Comparison of ENCODE assay signal across 30 cellular contexts in genomic region chr1:234221601-234222000, GRCh38.
"Had no signal": no experiment of that assay in that cellular context is flagged by ENCODE, and none has a peak within 500 bp of the region (broad histone marks: within the 10 kb centered on the region; RNA-seq: fewer than 3 reads in every experiment).

No MANE protein-coding gene starts in this region.

- H3K27ac ChIP-seq: neural progenitor cell, ovary, parathyroid adenoma, psoas muscle, right lobe of liver, sigmoid colon, spleen, suprapubic skin, testis, tibial artery, transverse colon, upper lobe of left lung, vagina had no signal

- H3K27me3 Mint-ChIP-seq: stimulated activated naive CD8-positive, alpha-beta T cell treated with anti-CD3 and anti-CD28 coated beads, Interleukin-15, amount 100 ng/mL, for 72 hours had no signal

- H3K4me1 Mint-ChIP-seq: natural killer cell; stimulated activated memory B cell treated with anti-CD40 and anti-IgM and Interleukin-4, amounts not matched to agents 10 μg/mL and 1 μg/mL and 100 μg/mL, for 72 hours had no signal

- H3K9me3 Mint-ChIP-seq: natural killer cell; nephron; stimulated activated memory B cell treated with anti-CD40 and anti-IgM and Interleukin-4, amounts not matched to agents 10 μg/mL and 1 μg/mL and 100 μg/mL, for 72 hours; stimulated activated naive CD8-positive, alpha-beta T cell treated with anti-CD3 and anti-CD28 coated beads, Interleukin-15, amount 100 ng/mL, for 72 hours had no signal

- H3K27ac Mint-ChIP-seq: natural killer cell; nephron; neural progenitor cell; progenitor cell of endocrine pancreas; stimulated activated memory B cell treated with anti-CD40 and anti-IgM and Interleukin-4, amounts not matched to agents 10 μg/mL and 1 μg/mL and 100 μg/mL, for 72 hours; stimulated activated naive CD8-positive, alpha-beta T cell treated with anti-CD3 and anti-CD28 coated beads, Interleukin-15, amount 100 ng/mL, for 72 hours had no signal

- DNase-seq: natural killer cell; occipital lobe; ovary; posterior cingulate gyrus; psoas muscle; right cardiac atrium; right lobe of liver; sigmoid colon; small intestine; spleen; stimulated activated CD4-positive, alpha-beta T cell treated with anti-CD3 and anti-CD28 coated beads, Interleukin-12 subunit alpha, Interleukin-12 subunit beta, amount 100 ng/mL, for 4 hours; stimulated activated CD4-positive, alpha-beta T cell treated with anti-CD3 and anti-CD28 coated beads, Interleukin-1b, Interleukin-23, amount 100 ng/mL, for 48 hours; stimulated activated CD4-positive, alpha-beta T cell treated with anti-CD3 and anti-CD28 coated beads, Interleukin-4, amount 100 ng/mL, for 1 hour; stimulated activated CD4-positive, alpha-beta T cell treated with anti-CD3 and anti-CD28 coated beads, Interleukin-4, amount 100 ng/mL, for 4 hours; stimulated activated CD8-positive, alpha-beta memory T cell treated with anti-CD3 and anti-CD28 coated beads, Interleukin-4, amount 100 ng/mL, for 48 hours; stimulated activated naive CD4-positive, alpha-beta T cell; stimulated activated naive CD8-positive, alpha-beta T cell treated with anti-CD3 and anti-CD28 coated beads, Interleukin-15, amount 100 ng/mL, for 72 hours; stimulated activated naive CD8-positive, alpha-beta T cell treated with anti-CD3 and anti-CD28 coated beads, Interleukin-15, Interleukin-2, amounts not matched to agents 100 U/mL and 50 U/mL, for 24 hours; substantia nigra; testis; tibial artery; transverse colon; upper lobe of left lung had no signal

- H3K4me3 ChIP-seq: neural progenitor cell, ovary, psoas muscle, right lobe of liver, sigmoid colon, spleen, suprapubic skin, testis, tibial artery, transverse colon, upper lobe of left lung, vagina had no signal

- H3K36me3 ChIP-seq: neural progenitor cell, ovary, right lobe of liver, sigmoid colon, spleen, suprapubic skin, tibial artery, transverse colon, upper lobe of left lung, vagina had no signal

- H3K4me3 Mint-ChIP-seq: natural killer cell; nephron; neural progenitor cell; stimulated activated memory B cell treated with anti-CD40 and anti-IgM and Interleukin-4, amounts not matched to agents 10 μg/mL and 1 μg/mL and 100 μg/mL, for 72 hours; stimulated activated naive CD8-positive, alpha-beta T cell treated with anti-CD3 and anti-CD28 coated beads, Interleukin-15, amount 100 ng/mL, for 72 hours had no signal

- H3K36me3 Mint-ChIP-seq: natural killer cell; stimulated activated memory B cell treated with anti-CD40 and anti-IgM and Interleukin-4, amounts not matched to agents 10 μg/mL and 1 μg/mL and 100 μg/mL, for 72 hours had no signal

- H3K27me3 ChIP-seq: ovary, right lobe of liver, testis, upper lobe of left lung, vagina had no signal

- H3K9me3 ChIP-seq: ovary, psoas muscle, right lobe of liver, sigmoid colon, spleen, suprapubic skin, testis, tibial artery, transverse colon, upper lobe of left lung, vagina had no signal
